ENCODE assay signal across 31 cellular contexts in genomic region chr1:234093741-234094140, GRCh38.
DNase-seq lines count a peak whose midpoint lies in the region; ATAC-seq and TF ChIP-seq lines count a peak whose summit lies in the region.
"Had no signal": no experiment of that assay in that cellular context is flagged by ENCODE, and none has a peak within 500 bp of the region (broad histone marks: within the 10 kb centered on the region; RNA-seq: fewer than 3 reads in every experiment).

No MANE protein-coding gene starts in this region.

- DNase-seq in head of caudate nucleus: peak in 25 of 42 donors; percentile 8 to 68 (median 34)
- peak; percentile 20 for DNase-seq in midbrain (lab: John Stamatoyannopoulos, UW)
- no peak for DNase-seq in thoracic aorta (ENCODE audit: low spot score)
- no peak for DNase-seq in NCI-H2081 (lab: John Stamatoyannopoulos, UW)
- DNase-seq in NCI-H128 (lab: John Stamatoyannopoulos, UW; ENCODE audit: unreplicated experiment): no peak
- no peak for DNase-seq in NCI-H146 (lab: John Stamatoyannopoulos, UW)
- DNase-seq: activated CD4-positive, alpha-beta T cell treated with anti-CD3 and anti-CD28 coated beads, Interleukin-2, amount 50 U/mL, for 4 hours; activated CD8-positive, alpha-beta memory T cell treated with anti-CD3 and anti-CD28 coated beads, Interleukin-2, amount 10 ng/mL, durations not matched to agents 7 days and 5 days; activated naive CD8-positive, alpha-beta T cell treated with anti-CD3 and anti-CD28 coated beads, Interleukin-2, amount 50 U/mL, for 24 hours; activated T-cell treated with anti-CD3 and anti-CD28 coated beads, Interleukin-2, amount 50 U/mL, for 72 hours; cerebellar nuclear complex; COR-L47; dermis blood vessel endothelial cell; foreskin fibroblast; left colon; mesenchymal stem cell; MG63; NCI-H2081 treated with DMSO at 0.1 percent for 48 hours; NCI-H446; NCI-H774; Peyer's patch; stimulated activated CD4-positive, alpha-beta T cell treated with anti-CD3 and anti-CD28 coated beads, Interleukin-4, amount 100 ng/mL, for 4 hours had no signal

- H3K27ac ChIP-seq in thoracic aorta: peak overlapping the region; percentile 44 to 52
- H3K27ac ChIP-seq: BLaER1 treated with 17β-estradiol and CSF1 and Interleukin-3, amounts not matched to agents 10 nM and 100 nM; hepatocyte; HL-60; KMS-11; Peyer's patch; SJSA1 had no signal

- ATAC-seq in SK-N-SH treated with all-trans-retinoic acid at 6 μM for 48 hours: peak; percentile 32; the same call in 2 of the 3 replicates
- no peak for ATAC-seq in thoracic aorta (ENCODE audit: insufficient number of reproducible peaks, low FRiP score, low read depth)
- no peak for ATAC-seq in HG02938 (IDR thresholded peaks at IDR 0.05; ENCODE audit: unreplicated experiment)
- ATAC-seq: activated CD8-positive, alpha-beta memory T cell treated with anti-CD3 and anti-CD28 coated beads, Interleukin-2, amount 10 ng/mL, durations not matched to agents 7 days and 5 days; activated naive CD8-positive, alpha-beta T cell treated with anti-CD3 and anti-CD28 coated beads, Interleukin-2, amount 50 U/mL, for 24 hours; activated T-cell treated with anti-CD3 and anti-CD28 coated beads, Interleukin-2, amount 50 U/mL, for 72 hours; esophagus mucosa; left colon had no signal

- no peaks in the 10 kb centered on the region for H3K36me3 ChIP-seq in thoracic aorta
- H3K36me3 ChIP-seq: BLaER1 treated with 17β-estradiol and CSF1 and Interleukin-3, amounts not matched to agents 10 nM and 100 nM; HAP-1; MG63; Peyer's patch; SJSA1 had no signal

- no peak overlapping the region for H3K4me3 ChIP-seq in thoracic aorta
- H3K4me3 ChIP-seq: BLaER1 treated with 17β-estradiol and CSF1 and Interleukin-3, amounts not matched to agents 10 nM and 100 nM; HAP-1; hepatocyte; MG63; Peyer's patch; SJSA1 had no signal

- intact Hi-C loops in head of caudate nucleus (cut with DNase I): no loop called here

- no peaks in the 10 kb centered on the region for H3K9me3 ChIP-seq in thoracic aorta
- H3K9me3 ChIP-seq: HAP-1, Peyer's patch, SJSA1 had no signal

- H3K27me3 ChIP-seq in thoracic aorta (replicated peaks; ENCODE audit: insufficient read depth): no peaks in the 10 kb centered on the region
- H3K27me3 ChIP-seq: BLaER1 treated with 17β-estradiol and CSF1 and Interleukin-3, amounts not matched to agents 10 nM and 100 nM; Peyer's patch had no signal

- TF ChIP-seq CTCF in thoracic aorta (IDR thresholded peaks at IDR 0.05): no peak

- H3K4me1 ChIP-seq in thoracic aorta (ENCODE audit: control insufficient read depth in 1 of 2, low read depth in 2 of 2): peaks cover 11 to 42% of the 10 kb centered on the region in 2 donors
- H3K4me1 ChIP-seq: HAP-1, Peyer's patch, SJSA1 had no signal

TF ChIP-seq in SK-N-SH treated with all-trans-retinoic acid at 6 μM for 48 hours, 23 proteins besides CTCF, POLR2A, EP300 and RAD21:
- TF ChIP-seq TOX (CRISPR knock-in tag; IDR thresholded peaks at IDR 0.05; ENCODE audit: borderline replicate concordance) (no peak), TCF4 (CRISPR knock-in tag; IDR thresholded peaks at IDR 0.05; ENCODE audit: borderline replicate concordance) (peak; percentile 12; the same call in 1 of the 2 replicates), CREB5 (CRISPR knock-in tag; IDR thresholded peaks at IDR 0.05; ENCODE audit: low read depth) (no peak), ZFP3 (CRISPR knock-in tag; IDR thresholded peaks at IDR 0.05) (no peak)

Comparison
In these comparisons a context has a peak if more than half of its experiments do, and no peak if none do; other contexts are left out.
1. DNase-seq: peak in head of caudate nucleus (25 of 42) and midbrain (single experiment); none in thoracic aorta (single experiment), NCI-H2081 (0 of 2), NCI-H128 (single experiment) and NCI-H146 (single experiment).